9 cellular contexts compared by ENCODE assay signal in genomic region chr11:71977743-71978418, GRCh38. TPM values are rescaled to one million over a fixed set of nuclear protein-coding genes. Genes with fewer than 3 reads are reported as not detected.
DNase-seq lines count a peak whose midpoint lies in the region; ATAC-seq and TF ChIP-seq lines count a peak whose summit lies in the region.
"Had no signal": no experiment of that assay in that cellular context is flagged by ENCODE, and none has a peak within 500 bp of the region (broad histone marks: within the 10 kb centered on the region; RNA-seq: fewer than 3 reads in every experiment).

No MANE protein-coding gene starts in this region.

- H2AFZ ChIP-seq in neuronal stem cell (ENCODE audit: low read length), result no peak overlapping the region

- ATAC-seq in GM21526 (IDR thresholded peaks at IDR 0.05; ENCODE audit: low FRiP score, unreplicated experiment) (peak; percentile 53), HG03159 (IDR thresholded peaks at IDR 0.05; ENCODE audit: unreplicated experiment) (no peak)

- no peak overlapping the region for H2BK12ac ChIP-seq in neuronal stem cell (ENCODE audit: low read length)

- H3K27ac ChIP-seq in neuronal stem cell (replicated peaks; ENCODE audit: low read length), result no peak overlapping the region

- H3K79me1 ChIP-seq in neuronal stem cell (ENCODE audit: low read depth, low read length), result no peaks in the 10 kb centered on the region

- H3K36me3 ChIP-seq in BJ (ENCODE audit: control insufficient read depth, insufficient read depth, low read length), result peaks cover 3% of the 10 kb centered on the region; the same call in 1 of the 2 replicates
- H3K36me3 ChIP-seq in neuronal stem cell (replicated peaks in 1 of 2; ENCODE audit: control insufficient read depth in 2 of 2, insufficient read depth in 2 of 2, low read length in 2 of 2), result peaks cover 0 to 73% of the 10 kb centered on the region in 2 donors

- H3K4me3 ChIP-seq in BJ (ENCODE audit: low read depth, low read length) (no peak overlapping the region), fibroblast of mammary gland (ENCODE audit: control insufficient read depth, low read depth, low read length) (no peak overlapping the region), neuronal stem cell (ENCODE audit: low read length in 2 of 2) (no peak overlapping the region)
- H3K4me3 ChIP-seq: skin epidermis had no signal

- POLR2A ChIA-PET in BJ (lab: Charles Lee), result no interaction called here

- no peak overlapping the region for H3K23ac ChIP-seq in neuronal stem cell (ENCODE audit: low read depth, low read length, poor library complexity)

- H3K14ac ChIP-seq in neuronal stem cell (ENCODE audit: low read length), result no peak overlapping the region

- H3K4ac ChIP-seq in neuronal stem cell (ENCODE audit: low read length), result no peak overlapping the region

- no peak overlapping the region for H4K8ac ChIP-seq in neuronal stem cell (ENCODE audit: low read depth, low read length)

- no peak overlapping the region for H2BK15ac ChIP-seq in neuronal stem cell (ENCODE audit: low read length)

- H4K91ac ChIP-seq in neuronal stem cell (ENCODE audit: low read depth, low read length, poor library complexity), result no peak overlapping the region

- H2AK5ac ChIP-seq in neuronal stem cell (ENCODE audit: low read depth, low read length), result no peak overlapping the region

- H2BK120ac ChIP-seq in neuronal stem cell (ENCODE audit: low read depth, low read length), result no peak overlapping the region

- no peak overlapping the region for H2BK5ac ChIP-seq in neuronal stem cell (ENCODE audit: low read length)

- peaks cover 0 to 6% of the 10 kb centered on the region in 2 donors for H3K9me3 ChIP-seq in neuronal stem cell (replicated peaks in 1 of 2; ENCODE audit: control insufficient read depth in 2 of 2, insufficient read depth in 1 of 2, low read depth in 1 of 2, low read length in 2 of 2)

- H3K4me1 ChIP-seq in neuronal stem cell (ENCODE audit: control insufficient read depth in 2 of 2, insufficient read depth in 1 of 2, low read depth in 1 of 2, low read length in 2 of 2), result no peaks in the 10 kb centered on the region

- CTCF ChIA-PET in BJ (lab: Yijun Ruan, JAX), result interaction anchor here (0.7 to 5.0 kb wide), 40 partner anchors 9 to 470 kb away, joined by 3 to 38 read pairs (median 4); partner anchors contain the start of gene CLPB

- H3K27me3 ChIP-seq in BJ (ENCODE audit: control insufficient read depth, insufficient read depth, low read length) (no peaks in the 10 kb centered on the region), neuronal stem cell (ENCODE audit: control insufficient read depth in 3 of 3, insufficient read depth in 3 of 3, low read depth in 1 of 3, low read length in 3 of 3) (no peaks in the 10 kb centered on the region)

- H3K4me2 ChIP-seq in neuronal stem cell (ENCODE audit: insufficient read depth, low read length, poor library complexity, severe bottlenecking), result no peak overlapping the region

- TF ChIP-seq CTCF in BJ (IDR thresholded peaks at IDR 0.05; ENCODE audit: insufficient read depth, low read depth, low read length) (peak; percentile 76), fibroblast of mammary gland (conservative IDR thresholded peaks at IDR 0.05; ENCODE audit: control insufficient read depth, insufficient read depth, low read depth, low read length) (peak; percentile 75)

- DNase-seq in BJ (ENCODE audit: low read depth) (no peak), NCI-H69 (lab: John Stamatoyannopoulos, UW) (peak; percentile 55), activated T-cell treated with anti-CD3 and anti-CD28 coated beads for 1 hour (ENCODE audit: low read depth) (peak; percentile 34), fibroblast of mammary gland (ENCODE audit: low read depth) (peak; percentile 63), neuronal stem cell (ENCODE audit: low spot score) (peak; percentile 14), HPDE6-E6E7 (ENCODE audit: extremely low spot score) (no peak)

- no peak overlapping the region for H3K18ac ChIP-seq in neuronal stem cell (ENCODE audit: low read length)

- whole genome bisulfite sequencing in neuronal stem cell (ENCODE audit: extremely low coverage in 2 of 2, insufficient read length in 2 of 2, insufficient replicate concordance in 1 of 2), 2 donors, result no CpG with 5 or more reads among the region's 7 CpGs

- H3K9ac ChIP-seq in neuronal stem cell (ENCODE audit: low read depth, low read length, poor library complexity), result no peak overlapping the region

RNA-seq across cellular contexts. Expression of gene IL18BP, which starts 20.8 kb away (rescaled TPM):
- 2.5 and 3.2 TPM in 2 replicates for polyA plus RNA-seq in BJ (2011; rRNA removed)
- polyA minus RNA-seq in BJ (2011; rRNA and poly(A)+ RNA removed), result 5.0 and 7.6 TPM in 2 replicates
- polyA plus RNA-seq in neuronal stem cell (2013, experiment 1 of 2), result 7.6 TPM
- 7.4 TPM for polyA plus RNA-seq in neuronal stem cell (2013, experiment 2 of 2)

RNA-seq across cellular contexts. Expression of gene RNF121, which starts 49.0 kb away (rescaled TPM):
- polyA plus RNA-seq in BJ (2011; rRNA removed), result 77.3 and 80.5 TPM in 2 replicates
- 48.8 and 63.6 TPM in 2 replicates for polyA minus RNA-seq in BJ (2011; rRNA and poly(A)+ RNA removed)
- 18.0 TPM for polyA plus RNA-seq in neuronal stem cell (2013, experiment 1 of 2)
- 17.1 TPM for polyA plus RNA-seq in neuronal stem cell (2013, experiment 2 of 2)

RNA-seq across cellular contexts. Expression of gene XNDC1N, which starts 49.5 kb away (rescaled TPM):
- polyA plus RNA-seq in BJ (2011; rRNA removed), result 3.3 and 4.5 TPM in 2 replicates
- polyA minus RNA-seq in BJ (2011; rRNA and poly(A)+ RNA removed), result 10.7 and 10.8 TPM in 2 replicates
- 3.5 TPM for polyA plus RNA-seq in neuronal stem cell (2013, experiment 1 of 2)
- polyA plus RNA-seq in neuronal stem cell (2013, experiment 2 of 2), result 3.4 TPM

Comparison
In these comparisons a context has a peak if more than half of its experiments do, and no peak if none do; other contexts are left out.
1. DNase-seq: peak in NCI-H69 (single experiment), activated T-cell treated with anti-CD3 and anti-CD28 coated beads for 1 hour (single experiment), fibroblast of mammary gland (single experiment) and neuronal stem cell (single experiment); none in BJ (single experiment) and HPDE6-E6E7 (single experiment).